In genomic region chr3:149224736-149225594, GRCh38 we compare ENCODE assay signal across 7 cellular contexts. TPM values are rescaled to one million over a fixed set of nuclear protein-coding genes. Genes with fewer than 3 reads are reported as not detected.
DNase-seq lines count a peak whose midpoint lies in the region; ATAC-seq and TF ChIP-seq lines count a peak whose summit lies in the region.

No MANE protein-coding gene starts in this region.

- H3K4me3 Mint-ChIP-seq in activated T-cell treated with anti-CD3 and anti-CD28 coated beads, Interleukin-2, amount 50 U/mL, for 4 hours: peak overlapping the region; percentile 75

- peaks cover 10% of the 10 kb centered on the region for H3K4me1 ChIP-seq in Karpas-422 (ENCODE audit: low read length)

- peak overlapping the region; percentile 94 for H2AFZ ChIP-seq in Karpas-422 (ENCODE audit: low read length)

- peak; percentile 95 for ATAC-seq in GM21825 (IDR thresholded peaks at IDR 0.05; ENCODE audit: unreplicated experiment)
- ATAC-seq in activated T-cell treated with anti-CD3 and anti-CD28 coated beads, Interleukin-2, amount 50 U/mL, for 4 hours: peak; percentile 88 to 93

- no peak overlapping the region for H3K27ac ChIP-seq in Karpas-422 (ENCODE audit: low read length)

- peak overlapping the region; percentile 46 for H3K9ac ChIP-seq in Karpas-422 (ENCODE audit: low read length)

- no peaks in the 10 kb centered on the region for H3K79me2 ChIP-seq in Karpas-422 (ENCODE audit: low read length)

- no peaks in the 10 kb centered on the region for H3K36me3 ChIP-seq in Karpas-422 (ENCODE audit: insufficient read depth, low read length)

- no peaks in the 10 kb centered on the region for H3K36me3 Mint-ChIP-seq in activated T-cell treated with anti-CD3 and anti-CD28 coated beads, Interleukin-2, amount 50 U/mL, for 4 hours (ENCODE audit: insufficient read depth)

- H3K9me3 Mint-ChIP-seq in activated T-cell treated with anti-CD3 and anti-CD28 coated beads, Interleukin-2, amount 50 U/mL, for 4 hours: no peaks in the 10 kb centered on the region

- peak overlapping the region; percentile 70 for H3K4me2 ChIP-seq in Karpas-422 (ENCODE audit: low read depth, low read length, poor library complexity, severe bottlenecking)

- TF ChIP-seq CTCF in GM13977 (IDR thresholded peaks at IDR 0.05; ENCODE audit: extremely low read depth, insufficient read depth, missing control alignments): no peak

- H3K4me1 Mint-ChIP-seq in activated T-cell treated with anti-CD3 and anti-CD28 coated beads, Interleukin-2, amount 50 U/mL, for 4 hours (ENCODE audit: low read depth): peaks cover 19% of the 10 kb centered on the region

- no peaks in the 10 kb centered on the region for H3K27me3 ChIP-seq in Karpas-422 (ENCODE audit: low read length)

- peak overlapping the region; percentile 53; the same call in 1 of the 2 replicates for H3K4me3 ChIP-seq in Karpas-422 (ENCODE audit: low read length)

- H3K27me3 Mint-ChIP-seq in activated T-cell treated with anti-CD3 and anti-CD28 coated beads, Interleukin-2, amount 50 U/mL, for 4 hours (ENCODE audit: low read depth): no peaks in the 10 kb centered on the region

- no peaks in the 10 kb centered on the region for H4K20me1 ChIP-seq in Karpas-422 (ENCODE audit: insufficient read depth, low read depth, low read length)

- H3K9me2 ChIP-seq in Karpas-422 (replicated peaks; ENCODE audit: insufficient read depth, low read length): no peaks in the 10 kb centered on the region

- in situ Hi-C loops in GM13977 (cut with MboI; ENCODE audit: low pct_unique_long_range_greater_than_20kb, low sequenced_read_pairs, unreplicated experiment): no loop called here

- no peaks in the 10 kb centered on the region for H3K9me3 ChIP-seq in Karpas-422 (ENCODE audit: low read length)

- DNase-seq in GM13977 (ENCODE audit: low spot score) (peak; percentile 59), Karpas-422 (no peak), glomerular endothelial cell (ENCODE audit: extremely low read depth, low read depth, low spot score) (peak; percentile 69), retina (peak; percentile 13), foreskin melanocyte (no peak)
- DNase-seq in activated T-cell treated with anti-CD3 and anti-CD28 coated beads, Interleukin-2, amount 50 U/mL, for 4 hours: no peak

RNA-seq across cellular contexts. Expression of gene CP, which starts 3.3 kb away (rescaled TPM):
- total RNA-seq in Karpas-422 (2014; rRNA removed; shearing (Covaris generic); ENCODE audit: low replicate concordance): not detected in 2 replicates
- total RNA-seq in activated T-cell treated with anti-CD3 and anti-CD28 coated beads, Interleukin-2, amount 50 U/mL, for 4 hours: under 1 TPM; 0.37 to 0.91 (median 0.43) TPM
- total RNA-seq in glomerular endothelial cell: 0.53 TPM in 1 of 2 replicates, not detected in the other

Comparison
In these comparisons a context has a peak if more than half of its experiments do, and no peak if none do; other contexts are left out.
1. DNase-seq: peak in GM13977 (single experiment), glomerular endothelial cell (single experiment) and retina (single experiment); none in Karpas-422 (single experiment), activated T-cell treated with anti-CD3 and anti-CD28 coated beads, Interleukin-2, amount 50 U/mL, for 4 hours (single experiment) and foreskin melanocyte (single experiment).